In genomic region chr13:93108111-93108581, GRCh38 we compare ENCODE assay signal across 16 cellular contexts.
"Had no signal": no experiment of that assay in that cellular context is flagged by ENCODE, and none has a peak within 500 bp of the region (broad histone marks: within the 10 kb centered on the region; RNA-seq: fewer than 3 reads in every experiment).

No MANE protein-coding gene starts in this region.

- DNase-seq: activated CD4-positive, alpha-beta T cell treated with anti-CD3 and anti-CD28 coated beads, Interleukin-2, amount 10 ng/mL, durations not matched to agents 7 days and 5 days; activated CD8-positive, alpha-beta memory T cell treated with anti-CD3 and anti-CD28 coated beads for 24 hours; activated naive CD4-positive, alpha-beta T cell treated with Interleukin-2 at 50 U/mL for 16 hours; activated naive CD8-positive, alpha-beta T cell treated with anti-CD3 and anti-CD28 coated beads, Interleukin-2, amount 50 U/mL, for 24 hours; caudate nucleus; cortex of kidney; effector CD8-positive, alpha-beta T cell; left ventricle myocardium inferior; psoas muscle; right lobe of liver; spleen; stimulated activated CD4-positive, alpha-beta T cell treated with anti-CD3 and anti-CD28 coated beads, Interleukin-1b, Interleukin-23, amount 100 ng/mL, for 48 hours; stimulated activated naive B cell treated with anti-CD40 and anti-IgM and Interleukin-4, amounts not matched to agents 10 μg/mL and 1 μg/mL and 100 μg/mL, for 72 hours; transverse colon had no signal

- H3K27me3 ChIP-seq: right lobe of liver, spleen, transverse colon had no signal

- H3K4me3 ChIP-seq: left ventricle myocardium inferior, psoas muscle, right lobe of liver, spleen, transverse colon had no signal

- H3K9me3 ChIP-seq: left ventricle myocardium inferior, psoas muscle, right lobe of liver, transverse colon had no signal

- H3K27ac ChIP-seq: epithelial cell of prostate, left ventricle myocardium inferior, psoas muscle, right lobe of liver, spleen, transverse colon had no signal

- H3K36me3 ChIP-seq: left ventricle myocardium inferior, right lobe of liver, spleen, transverse colon had no signal

- H3K4me1 ChIP-seq: left ventricle myocardium inferior, psoas muscle, right lobe of liver, spleen, transverse colon had no signal

- FAIRE-seq: keratinocyte had no signal
